ENCODE assay signal across 20 cellular contexts in the genomic region with DNA sequence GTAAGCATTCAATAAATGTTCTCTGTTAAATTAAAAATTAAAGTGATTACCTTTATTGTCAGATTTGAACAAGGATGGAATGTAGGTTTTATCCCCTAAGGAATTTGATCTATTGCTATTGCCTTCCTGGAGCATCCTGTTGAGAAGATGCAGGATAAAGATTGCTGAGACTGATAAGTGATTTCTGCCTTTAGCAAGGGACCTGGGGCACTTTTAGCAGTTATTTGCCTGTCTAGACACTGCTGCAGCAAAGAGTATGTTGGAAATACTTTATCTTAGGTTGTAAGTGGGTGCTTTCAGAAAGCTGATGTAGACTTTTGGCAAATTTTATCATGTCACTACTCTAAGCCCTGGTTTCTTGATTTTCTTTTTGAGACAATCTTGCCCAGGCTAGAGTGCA.
"Had no signal": no experiment of that assay in that cellular context is flagged by ENCODE, and none has a peak within 500 bp of the region (broad histone marks: within the 10 kb centered on the region; RNA-seq: fewer than 3 reads in every experiment).

No MANE protein-coding gene starts in this region.

- H3K27ac ChIP-seq: dorsolateral prefrontal cortex, heart left ventricle, neutrophil, spleen had no signal

- H3K4me1 ChIP-seq: heart left ventricle had no signal

- H3K4me3 ChIP-seq: dorsolateral prefrontal cortex, heart left ventricle, mucosa of descending colon, spleen had no signal

- H3K9me3 ChIP-seq: mucosa of descending colon, neutrophil, spleen had no signal

- ATAC-seq: heart left ventricle; left lobe of liver; mucosa of descending colon; naive thymus-derived CD8-positive, alpha-beta T cell; sciatic nerve; stimulated activated memory B cell treated with anti-CD40 and anti-IgM and Interleukin-4, amounts not matched to agents 10 μg/mL and 1 μg/mL and 100 μg/mL, for 72 hours had no signal

- DNase-seq: cortex of kidney; dorsolateral prefrontal cortex; effector CD8-positive, alpha-beta T cell; heart left ventricle; hippocampal formation; mammary epithelial cell; mucosa of descending colon; naive thymus-derived CD8-positive, alpha-beta T cell; posterior cingulate gyrus; spleen; stimulated activated CD4-positive, alpha-beta T cell treated with anti-CD3 and anti-CD28 coated beads, Interleukin-15, amount 100 ng/mL, for 24 hours; stimulated activated CD4-positive, alpha-beta T cell treated with anti-CD3 and anti-CD28 coated beads, Interleukin-1b, Interleukin-23, amount 100 ng/mL, for 48 hours; stimulated activated CD4-positive, alpha-beta T cell treated with anti-CD3 and anti-CD28 coated beads, Interleukin-4, amount 100 ng/mL, for 24 hours; trophoblast cell had no signal

- H3K9me3 Mint-ChIP-seq: stimulated activated memory B cell treated with anti-CD40 and anti-IgM and Interleukin-4, amounts not matched to agents 10 μg/mL and 1 μg/mL and 100 μg/mL, for 72 hours had no signal

- H3K36me3 ChIP-seq: heart left ventricle, neutrophil, spleen had no signal

- H3K27me3 Mint-ChIP-seq: naive thymus-derived CD8-positive, alpha-beta T cell; stimulated activated memory B cell treated with anti-CD40 and anti-IgM and Interleukin-4, amounts not matched to agents 10 μg/mL and 1 μg/mL and 100 μg/mL, for 72 hours had no signal

- H3K4me3 Mint-ChIP-seq: stimulated activated memory B cell treated with anti-CD40 and anti-IgM and Interleukin-4, amounts not matched to agents 10 μg/mL and 1 μg/mL and 100 μg/mL, for 72 hours had no signal

- FAIRE-seq: frontal cortex, islet of Langerhans had no signal

- H3K27me3 ChIP-seq: dorsolateral prefrontal cortex, heart left ventricle, neutrophil, spleen had no signal
